11 cellular contexts compared by ENCODE assay signal in the genomic region with DNA sequence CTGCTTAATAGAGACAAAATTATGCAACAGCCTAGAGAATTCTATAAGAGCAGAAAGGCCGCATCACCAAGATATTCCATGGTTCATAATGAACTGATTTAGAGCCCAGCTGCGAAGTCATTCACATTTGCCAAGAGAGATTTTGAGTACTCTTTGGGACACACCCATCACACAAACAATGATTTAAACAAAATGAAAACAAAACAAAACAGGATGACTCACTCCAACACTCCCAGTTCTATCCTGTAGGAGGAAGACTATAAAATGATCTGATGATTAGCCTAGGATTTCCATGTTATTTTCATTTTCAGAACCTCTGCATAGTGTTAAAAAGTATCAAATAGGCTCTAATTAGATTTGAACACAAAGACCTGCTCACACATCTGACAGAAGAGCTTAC.
A peak's percentile ranks its signal among the peaks of the same experiment; 100 is the strongest.
DNase-seq lines count a peak whose midpoint lies in the region; ATAC-seq and TF ChIP-seq lines count a peak whose summit lies in the region.
"Had no signal": no experiment of that assay in that cellular context is flagged by ENCODE, and none has a peak within 500 bp of the region (broad histone marks: within the 10 kb centered on the region; RNA-seq: fewer than 3 reads in every experiment).

No MANE protein-coding gene starts in this region.

- peaks cover 8% of the 10 kb centered on the region for H3K36me3 Mint-ChIP-seq in T-helper 17 cell (ENCODE audit: low read depth)
- H3K36me3 Mint-ChIP-seq: stimulated activated effector memory CD8-positive, alpha-beta T cell treated with anti-CD3 and anti-CD28 coated beads, Interleukin-12 subunit alpha, Interleukin-12 subunit beta, amount 100 ng/mL, for 72 hours had no signal

- H3K4me1 Mint-ChIP-seq in T-helper 17 cell: peaks cover 5% of the 10 kb centered on the region
- H3K4me1 Mint-ChIP-seq: stimulated activated effector memory CD8-positive, alpha-beta T cell treated with anti-CD3 and anti-CD28 coated beads, Interleukin-12 subunit alpha, Interleukin-12 subunit beta, amount 100 ng/mL, for 72 hours had no signal

- ATAC-seq in HCT116: peak; percentile 62; the same call in 1 of the 2 replicates
- no peak for ATAC-seq in T-helper 17 cell
- ATAC-seq in HG02763 (IDR thresholded peaks at IDR 0.05; ENCODE audit: unreplicated experiment): no peak
- ATAC-seq in gastroesophageal sphincter: no peak
- ATAC-seq: activated CD4-positive, alpha-beta T cell treated with anti-CD3 and anti-CD28 coated beads for 36 hours; stimulated activated effector memory CD8-positive, alpha-beta T cell treated with anti-CD3 and anti-CD28 coated beads, Interleukin-12 subunit alpha, Interleukin-12 subunit beta, amount 100 ng/mL, for 72 hours had no signal

- H3K27me3 ChIP-seq in HCT116 (ENCODE audit: insufficient read depth, low read length) (no peaks in the 10 kb centered on the region), gastroesophageal sphincter (no peaks in the 10 kb centered on the region)

- H3K27ac ChIP-seq in HCT116 (ENCODE audit: low read depth, low read length): no peak overlapping the region
- peak overlapping the region; percentile 88 for H3K27ac ChIP-seq in substantia nigra (ENCODE audit: low read depth, low read length, poor library complexity, severe bottlenecking)
- H3K27ac ChIP-seq in gastroesophageal sphincter: no peak overlapping the region

- DNase-seq in HCT116 (ENCODE audit: low read depth, low spot score): peak; percentile 18
- DNase-seq in T-helper 17 cell: no peak
- peak; percentile 76 for DNase-seq in fibroblast of villous mesenchyme (ENCODE audit: low read depth)
- DNase-seq in substantia nigra (lab: John Stamatoyannopoulos, UW): peak in 2 of 49 donors; percentile 25 to 37
- no peak for DNase-seq in KBM-7
- no peak for DNase-seq in glomerular visceral epithelial cell (ENCODE audit: extremely low spot score)
- DNase-seq: activated CD4-positive, alpha-beta T cell treated with anti-CD3 and anti-CD28 coated beads for 36 hours; NCI-H82 had no signal

- TF ChIP-seq CTCF in HCT116 (IDR thresholded peaks at IDR 0.05 in 2 of 3, conservative IDR thresholded peaks at IDR 0.05 in 1 of 3; ENCODE audit: borderline replicate concordance in 1 of 3, insufficient read depth in 1 of 3, low read depth in 2 of 3, low read length in 2 of 3): peak in 1 of 3 experiments; percentile 19; a peak in 1 of 6 replicates
- TF ChIP-seq CTCF in fibroblast of villous mesenchyme (IDR thresholded peaks at IDR 0.05; ENCODE audit: insufficient read depth, low read depth, low read length): peak; percentile 24
- TF ChIP-seq CTCF in gastroesophageal sphincter (IDR thresholded peaks at IDR 0.05): peak in 1 of 4 experiments; percentile 8

- peaks cover 9 to 10% of the 10 kb centered on the region in 2 experiments for H3K4me1 ChIP-seq in HCT116 (ENCODE audit: control insufficient read depth in 1 of 2, insufficient read depth in 2 of 2, low read length in 2 of 2)
- H3K4me1 ChIP-seq in gastroesophageal sphincter: peaks cover 0 to 7% (median 0%) of the 10 kb centered on the region in 3 donors

- H3K9me3 ChIP-seq in HCT116 (ENCODE audit: control insufficient read depth in 1 of 2, insufficient read depth in 1 of 2, low read depth in 1 of 2, low read length in 2 of 2) (no peaks in the 10 kb centered on the region), T-helper 17 cell (ENCODE audit: control insufficient read depth, low read length, poor library complexity, severe bottlenecking) (no peaks in the 10 kb centered on the region), gastroesophageal sphincter (no peaks in the 10 kb centered on the region)

- H3K9ac ChIP-seq in HCT116 (ENCODE audit: low read length): no peak overlapping the region

- TF ChIP-seq RAD21 in HCT116 (IDR thresholded peaks at IDR 0.05; ENCODE audit: low read depth): no peak

- POLR2A ChIA-PET in HCT116 (lab: Charles Lee): no interaction called here

- H3K27me3 Mint-ChIP-seq in T-helper 17 cell: no peaks in the 10 kb centered on the region
- H3K27me3 Mint-ChIP-seq: activated CD4-positive, alpha-beta T cell treated with anti-CD3 and anti-CD28 coated beads for 36 hours had no signal

- RAD21 ChIA-PET in HCT116 (lab: Charles Lee; ENCODE audit: low non-redundant PET in 1 of 2, low total read pairs in 2 of 2, uncharacterized antibody in 2 of 2, unreplicated experiment in 2 of 2): no interaction called here

- H3K36me3 ChIP-seq in HCT116 (ENCODE audit: control insufficient read depth in 1 of 2, insufficient read depth in 2 of 2, low read length in 2 of 2): no peaks in the 10 kb centered on the region
- peaks cover 0 to 15% of the 10 kb centered on the region in 2 donors for H3K36me3 ChIP-seq in gastroesophageal sphincter

- H3K79me2 ChIP-seq in HCT116 (ENCODE audit: insufficient read depth, low read length): no peaks in the 10 kb centered on the region

- WGBS in gastroesophageal sphincter (ENCODE audit: low coverage in 1 of 2), 2 donors: 68 to 70% methylated on average over 2 of the region's 2 CpGs

- peak overlapping the region; percentile 37 for H3K27ac Mint-ChIP-seq in T-helper 17 cell
- H3K27ac Mint-ChIP-seq: activated CD4-positive, alpha-beta T cell treated with anti-CD3 and anti-CD28 coated beads for 36 hours; stimulated activated effector memory CD8-positive, alpha-beta T cell treated with anti-CD3 and anti-CD28 coated beads, Interleukin-12 subunit alpha, Interleukin-12 subunit beta, amount 100 ng/mL, for 72 hours had no signal

- intact Hi-C loops in HCT116 (cut with micrococcal nuclease): no loop called here

- H2AFZ ChIP-seq in HCT116 (ENCODE audit: low read depth, low read length, poor library complexity, severe bottlenecking): no peak overlapping the region

- no peaks in the 10 kb centered on the region for H4K20me1 ChIP-seq in HCT116 (ENCODE audit: insufficient read depth)

- CTCF ChIA-PET in HCT116 (lab: Charles Lee): no interaction called here

- TF ChIP-seq POLR2A in HCT116 (IDR thresholded peaks at IDR 0.05; ENCODE audit: borderline replicate concordance, extremely low read depth, insufficient read depth, insufficient read length) (no peak), gastroesophageal sphincter (IDR thresholded peaks at IDR 0.05) (no peak)

- H3K4me2 ChIP-seq in HCT116 (ENCODE audit: low read length): peak overlapping the region; percentile 40

- in situ Hi-C loops in KBM-7 (cut with MboI; ENCODE audit: low pct_unique_long_range_greater_than_20kb, low sequenced_read_pairs): no loop called here

- TF ChIP-seq EP300 in gastroesophageal sphincter (IDR thresholded peaks at IDR 0.05): no peak

- H3K4me3 ChIP-seq in HCT116 (replicated peaks in 1 of 2; ENCODE audit: low read depth in 1 of 2, low read length in 2 of 2) (no peak overlapping the region), fibroblast of villous mesenchyme (ENCODE audit: low read depth, low read length) (no peak overlapping the region), gastroesophageal sphincter (no peak overlapping the region)

- H3K4me3 Mint-ChIP-seq in T-helper 17 cell: no peak overlapping the region
- H3K4me3 Mint-ChIP-seq: activated CD4-positive, alpha-beta T cell treated with anti-CD3 and anti-CD28 coated beads for 36 hours; stimulated activated effector memory CD8-positive, alpha-beta T cell treated with anti-CD3 and anti-CD28 coated beads, Interleukin-12 subunit alpha, Interleukin-12 subunit beta, amount 100 ng/mL, for 72 hours had no signal

- BruUV-seq in HCT116 (replicated peaks; lab: Mats Ljungman, UMichigan): no TSS peak

- H3K9me2 ChIP-seq in HCT116 (ENCODE audit: insufficient read depth): no peaks in the 10 kb centered on the region

TF ChIP-seq in HCT116, 20 proteins besides CTCF, POLR2A, EP300 and RAD21:
- 0 out of 2 replicates have a peak, but pooled peaks have one; percentile 13 for TF ChIP-seq EGR1 (IDR thresholded peaks at IDR 0.05; ENCODE audit: low read depth)
- TF ChIP-seq CBX3 (IDR thresholded peaks at IDR 0.05; ENCODE audit: low read depth): no peak
- TF ChIP-seq ZNF274 (IDR thresholded peaks at IDR 0.05; ENCODE audit: low read depth, low read length): no peak
- TF ChIP-seq SRF (IDR thresholded peaks at IDR 0.05; ENCODE audit: low read depth): no peak
- no peak for TF ChIP-seq CEBPB (IDR thresholded peaks at IDR 0.05; ENCODE audit: low read depth)
- no peak for TF ChIP-seq ZFX (IDR thresholded peaks at IDR 0.05)
- TF ChIP-seq JUND (IDR thresholded peaks at IDR 0.05): peak; percentile 27; the same call in 1 of the 2 replicates
- TF ChIP-seq SP1 (IDR thresholded peaks at IDR 0.05; ENCODE audit: low read depth): peak; percentile 26; the same call in 1 of the 2 replicates
- no peak for TF ChIP-seq ELF1 (IDR thresholded peaks at IDR 0.05; ENCODE audit: borderline replicate concordance, low read depth)
- TF ChIP-seq FOSL1 (IDR thresholded peaks at IDR 0.05; ENCODE audit: low read depth): peak; percentile 43; the same call in 1 of the 2 replicates
- no peak for TF ChIP-seq POLR2AphosphoS5 (IDR thresholded peaks at IDR 0.05; ENCODE audit: low read depth, low read length)

Comparison
In these comparisons a context has a peak if more than half of its experiments do, and no peak if none do; other contexts are left out.
1. DNase-seq: peak in HCT116 (single experiment) and fibroblast of villous mesenchyme (single experiment); none in T-helper 17 cell (0 of 3), KBM-7 (single experiment) and glomerular visceral epithelial cell (single experiment).